Comparison of ENCODE assay signal across 17 cellular contexts in genomic region chr19:7381073-7381390, GRCh38. TPM values are rescaled to one million over a fixed set of nuclear protein-coding genes. Genes with fewer than 3 reads are reported as not detected.
DNase-seq lines count a peak whose midpoint lies in the region; ATAC-seq and TF ChIP-seq lines count a peak whose summit lies in the region.
"Had no signal": no experiment of that assay in that cellular context is flagged by ENCODE, and none has a peak within 500 bp of the region (broad histone marks: within the 10 kb centered on the region; RNA-seq: fewer than 3 reads in every experiment).

No MANE protein-coding gene starts in this region.

- H2AFZ ChIP-seq in OCI-LY3 (ENCODE audit: low read depth, low read length), result peak overlapping the region; percentile 39

- no peak overlapping the region for H3K27ac ChIP-seq in OCI-LY3 (ENCODE audit: low read length)
- H3K27ac ChIP-seq: colonic mucosa, lower lobe of right lung, upper lobe of left lung had no signal

- H4K20me1 ChIP-seq in OCI-LY3 (ENCODE audit: insufficient read depth, low read length), result no peaks in the 10 kb centered on the region

- H3K36me3 Mint-ChIP-seq in activated naive CD8-positive, alpha-beta T cell, result peaks cover 3% of the 10 kb centered on the region
- H3K36me3 Mint-ChIP-seq in activated naive CD8-positive, alpha-beta T cell treated with anti-CD3 and anti-CD28 coated beads, Interleukin-2, amount 50 U/mL, for 24 hours (ENCODE audit: low read depth), result peaks cover 4% of the 10 kb centered on the region
- H3K36me3 Mint-ChIP-seq in naive B cell, result peaks cover 5 to 22% of the 10 kb centered on the region in 2 donors

- H3K9me3 Mint-ChIP-seq in activated naive CD8-positive, alpha-beta T cell (ENCODE audit: low read depth), result no peaks in the 10 kb centered on the region
- H3K9me3 Mint-ChIP-seq in activated naive CD8-positive, alpha-beta T cell treated with anti-CD3 and anti-CD28 coated beads, Interleukin-2, amount 50 U/mL, for 24 hours, result no peaks in the 10 kb centered on the region
- H3K9me3 Mint-ChIP-seq in naive B cell, result no peaks in the 10 kb centered on the region

- H3K9me3 ChIP-seq in OCI-LY3 (ENCODE audit: insufficient read depth, low read length), result no peaks in the 10 kb centered on the region
- H3K9me3 ChIP-seq: colonic mucosa, lower lobe of right lung, stomach, upper lobe of left lung had no signal

- H3K4me3 ChIP-seq in OCI-LY3 (ENCODE audit: low read length), result peak overlapping the region; percentile 74; the same call in 1 of the 2 replicates
- H3K4me3 ChIP-seq: colonic mucosa, lower lobe of right lung had no signal

- TF ChIP-seq CTCF in OCI-LY3 (IDR thresholded peaks at IDR 0.05; ENCODE audit: low read depth, low read length), result no peak

- H3K9ac ChIP-seq in OCI-LY3 (ENCODE audit: low read length), result no peak overlapping the region

- H3K27me3 ChIP-seq in OCI-LY3 (ENCODE audit: low read depth, low read length), result 0 out of 2 replicates have a peak, but pooled peaks cover 3% of the 10 kb centered on the region
- H3K27me3 ChIP-seq: colonic mucosa, stomach, upper lobe of left lung had no signal

- H3K4me3 Mint-ChIP-seq in activated naive CD8-positive, alpha-beta T cell, result no peak overlapping the region
- no peak overlapping the region for H3K4me3 Mint-ChIP-seq in activated naive CD8-positive, alpha-beta T cell treated with anti-CD3 and anti-CD28 coated beads, Interleukin-2, amount 50 U/mL, for 24 hours
- peak overlapping the region in 1 of 8 donors; percentile 52 for H3K4me3 Mint-ChIP-seq in naive B cell
- H3K4me3 Mint-ChIP-seq: activated CD8-positive, alpha-beta memory T cell treated with anti-CD3 and anti-CD28 coated beads, Interleukin-2, amount 10 ng/mL, durations not matched to agents 7 days and 5 days had no signal

- peak overlapping the region; percentile 72 for H3K4me2 ChIP-seq in OCI-LY3 (ENCODE audit: low read length)

- no peaks in the 10 kb centered on the region for H3K79me2 ChIP-seq in OCI-LY3 (ENCODE audit: low read length)

- H3K27me3 Mint-ChIP-seq in activated naive CD8-positive, alpha-beta T cell, result no peaks in the 10 kb centered on the region
- H3K27me3 Mint-ChIP-seq in activated naive CD8-positive, alpha-beta T cell treated with anti-CD3 and anti-CD28 coated beads, Interleukin-2, amount 50 U/mL, for 24 hours, result no peaks in the 10 kb centered on the region
- H3K27me3 Mint-ChIP-seq in naive B cell, result no peaks in the 10 kb centered on the region
- H3K27me3 Mint-ChIP-seq: activated CD8-positive, alpha-beta memory T cell treated with anti-CD3 and anti-CD28 coated beads, Interleukin-2, amount 10 ng/mL, durations not matched to agents 7 days and 5 days had no signal

- in situ Hi-C loops in G401 (cut with HindIII; ENCODE audit: low sequenced_read_pairs), result no loop called here

- no peak for DNase-seq in activated naive CD8-positive, alpha-beta T cell treated with anti-CD3 and anti-CD28 coated beads, Interleukin-2, amount 50 U/mL, for 24 hours
- DNase-seq in naive B cell (no peak), A172 (ENCODE audit: low spot score) (no peak), G401 (ENCODE audit: low spot score) (no peak), posterior cingulate gyrus (no peak)
- DNase-seq: activated CD8-positive, alpha-beta memory T cell treated with anti-CD3 and anti-CD28 coated beads, Interleukin-2, amount 10 ng/mL, durations not matched to agents 7 days and 5 days; activated effector memory CD4-positive, alpha-beta T cell treated with Interleukin-2 at 50 U/mL for 16 hours; NCI-H1048; occipital lobe; stimulated activated CD4-positive, alpha-beta T cell treated with anti-CD3 and anti-CD28 coated beads, Interleukin-4, amount 100 ng/mL, for 1 hour; stomach; upper lobe of left lung had no signal

- H3K27ac Mint-ChIP-seq in activated naive CD8-positive, alpha-beta T cell, result peak overlapping the region; percentile 69
- H3K27ac Mint-ChIP-seq in activated naive CD8-positive, alpha-beta T cell treated with anti-CD3 and anti-CD28 coated beads, Interleukin-2, amount 50 U/mL, for 24 hours, result no peak overlapping the region
- peak overlapping the region in 5 of 6 donors; percentile 55 to 89 (median 83) for H3K27ac Mint-ChIP-seq in naive B cell
- H3K27ac Mint-ChIP-seq: activated CD8-positive, alpha-beta memory T cell treated with anti-CD3 and anti-CD28 coated beads, Interleukin-2, amount 10 ng/mL, durations not matched to agents 7 days and 5 days had no signal

- H3K36me3 ChIP-seq in OCI-LY3 (replicated peaks; ENCODE audit: low read depth, low read length), result no peaks in the 10 kb centered on the region
- H3K36me3 ChIP-seq: colonic mucosa, upper lobe of left lung had no signal

- intact Hi-C loops in posterior cingulate gyrus (cut with DNase I), result no loop called here

- no peak for ATAC-seq in activated naive CD8-positive, alpha-beta T cell treated with anti-CD3 and anti-CD28 coated beads, Interleukin-2, amount 50 U/mL, for 24 hours
- ATAC-seq in naive B cell (ENCODE audit: low read depth in 2 of 2) (no peak), GM18861 (IDR thresholded peaks at IDR 0.05; ENCODE audit: unreplicated experiment) (no peak)

- H3K4me1 Mint-ChIP-seq in activated naive CD8-positive, alpha-beta T cell (ENCODE audit: low read depth), result peaks cover 4% of the 10 kb centered on the region
- H3K4me1 Mint-ChIP-seq in activated naive CD8-positive, alpha-beta T cell treated with anti-CD3 and anti-CD28 coated beads, Interleukin-2, amount 50 U/mL, for 24 hours, result peaks cover 4% of the 10 kb centered on the region
- H3K4me1 Mint-ChIP-seq in naive B cell, result peaks cover 15 to 27% (median 26%) of the 10 kb centered on the region in 3 donors

- peaks cover 3% of the 10 kb centered on the region; the same call in 1 of the 2 replicates for H3K4me1 ChIP-seq in OCI-LY3 (ENCODE audit: low read length)
- H3K4me1 ChIP-seq: colonic mucosa, lower lobe of right lung, upper lobe of left lung had no signal

RNA-seq across cellular contexts. Expression of gene ARHGEF18, which starts 32.3 kb away (rescaled TPM):
- 10 to 100 TPM in 1 of 6 donors, 1 to 10 TPM in 5; 3.0 to 19.9 (median 4.8) TPM for polyA plus RNA-seq in naive B cell (ENCODE audit: low read depth in 6 of 6)
- total RNA-seq in A172 (2014; rRNA removed; shearing (Covaris generic)), result 29.0 and 35.7 TPM in 2 replicates
- total RNA-seq in G401 (2014; rRNA removed; shearing (Covaris generic)), result 33.0 and 33.2 TPM in 2 replicates
